In the genomic region with DNA sequence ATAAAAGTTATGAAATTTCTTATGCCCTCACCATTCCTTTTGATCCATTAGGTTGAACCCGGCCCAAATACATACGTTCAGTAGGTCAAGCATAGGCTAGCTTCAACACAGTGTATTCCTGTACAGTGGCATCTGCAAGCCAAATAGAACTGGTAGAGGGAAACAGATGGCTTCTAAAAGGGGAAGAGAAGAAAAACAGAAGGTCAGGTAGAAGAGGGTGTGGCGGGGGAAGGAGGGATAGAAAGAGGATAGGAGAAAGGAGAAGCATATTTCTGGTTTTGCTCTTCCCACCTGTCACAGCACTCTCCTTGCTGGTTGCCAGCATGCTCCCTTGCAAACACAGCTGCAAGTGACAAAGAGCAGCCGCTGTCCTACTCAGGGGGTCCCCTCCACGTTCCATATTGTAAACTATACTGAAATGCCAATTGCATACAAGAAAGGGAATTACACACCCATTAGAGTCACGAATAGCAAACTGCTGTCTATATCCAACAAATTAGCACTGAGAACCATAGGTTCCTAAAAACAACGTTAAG, we compare ENCODE assay signal across 1 cellular context.
TF ChIP-seq lines count a peak whose summit lies in the region.

No MANE protein-coding gene starts in this region.

TF ChIP-seq in GM23338, 12 proteins besides CTCF, POLR2A, EP300 and RAD21 (continued from another document):
- TF ChIP-seq, protein P1, sequence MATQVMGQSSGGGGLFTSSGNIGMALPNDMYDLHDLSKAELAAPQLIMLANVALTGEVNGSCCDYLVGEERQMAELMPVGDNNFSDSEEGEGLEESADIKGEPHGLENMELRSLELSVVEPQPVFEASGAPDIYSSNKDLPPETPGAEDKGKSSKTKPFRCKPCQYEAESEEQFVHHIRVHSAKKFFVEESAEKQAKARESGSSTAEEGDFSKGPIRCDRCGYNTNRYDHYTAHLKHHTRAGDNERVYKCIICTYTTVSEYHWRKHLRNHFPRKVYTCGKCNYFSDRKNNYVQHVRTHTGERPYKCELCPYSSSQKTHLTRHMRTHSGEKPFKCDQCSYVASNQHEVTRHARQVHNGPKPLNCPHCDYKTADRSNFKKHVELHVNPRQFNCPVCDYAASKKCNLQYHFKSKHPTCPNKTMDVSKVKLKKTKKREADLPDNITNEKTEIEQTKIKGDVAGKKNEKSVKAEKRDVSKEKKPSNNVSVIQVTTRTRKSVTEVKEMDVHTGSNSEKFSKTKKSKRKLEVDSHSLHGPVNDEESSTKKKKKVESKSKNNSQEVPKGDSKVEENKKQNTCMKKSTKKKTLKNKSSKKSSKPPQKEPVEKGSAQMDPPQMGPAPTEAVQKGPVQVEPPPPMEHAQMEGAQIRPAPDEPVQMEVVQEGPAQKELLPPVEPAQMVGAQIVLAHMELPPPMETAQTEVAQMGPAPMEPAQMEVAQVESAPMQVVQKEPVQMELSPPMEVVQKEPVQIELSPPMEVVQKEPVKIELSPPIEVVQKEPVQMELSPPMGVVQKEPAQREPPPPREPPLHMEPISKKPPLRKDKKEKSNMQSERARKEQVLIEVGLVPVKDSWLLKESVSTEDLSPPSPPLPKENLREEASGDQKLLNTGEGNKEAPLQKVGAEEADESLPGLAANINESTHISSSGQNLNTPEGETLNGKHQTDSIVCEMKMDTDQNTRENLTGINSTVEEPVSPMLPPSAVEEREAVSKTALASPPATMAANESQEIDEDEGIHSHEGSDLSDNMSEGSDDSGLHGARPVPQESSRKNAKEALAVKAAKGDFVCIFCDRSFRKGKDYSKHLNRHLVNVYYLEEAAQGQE (IDR thresholded peaks at IDR 0.05; ENCODE audit: unreplicated experiment), result no peak
